In genomic region chr13:97875911-97876310, GRCh38 we compare ENCODE assay signal across 26 cellular contexts.
A peak's percentile ranks its signal among the peaks of the same experiment; 100 is the strongest.
DNase-seq lines count a peak whose midpoint lies in the region; ATAC-seq and TF ChIP-seq lines count a peak whose summit lies in the region.
"Had no signal": no experiment of that assay in that cellular context is flagged by ENCODE, and none has a peak within 500 bp of the region (broad histone marks: within the 10 kb centered on the region; RNA-seq: fewer than 3 reads in every experiment).

No MANE protein-coding gene starts in this region.

- H3K79me2 ChIP-seq in GM23338 (replicated peaks; ENCODE audit: insufficient read depth) = no peaks in the 10 kb centered on the region

- no peaks in the 10 kb centered on the region for H3K9me3 ChIP-seq in esophagus muscularis mucosa
- H3K9me3 ChIP-seq: BLaER1 treated with 17β-estradiol and CSF1 and Interleukin-3, amounts not matched to agents 10 nM and 100 nM; HAP-1 had no signal

- TF ChIP-seq CTCF in GM23338 (conservative IDR thresholded peaks at IDR 0.05; ENCODE audit: low read depth in 2 of 2) = no peak
- TF ChIP-seq CTCF in esophagus muscularis mucosa (IDR thresholded peaks at IDR 0.05) = no peak

- no peak overlapping the region for H3K4me3 Mint-ChIP-seq in GM23338
- H3K4me3 Mint-ChIP-seq: CD4-positive, alpha-beta T cell; HFFc6; IgD-negative memory B cell; T-helper 1 cell treated with Interleukin-12 subunit alpha and Interleukin-12 subunit beta and Interleukin-4 antibody, amounts not matched to agents 30 μg/mL and 1 μg/mL, for 36 hours had no signal

- H2AFZ ChIP-seq in GM23338 = peak overlapping the region; percentile 98

- H3K27me3 ChIP-seq in GM23338 (ENCODE audit: insufficient read depth) (no peaks in the 10 kb centered on the region), esophagus muscularis mucosa (no peaks in the 10 kb centered on the region)
- H3K27me3 ChIP-seq: BLaER1 treated with 17β-estradiol and CSF1 and Interleukin-3, amounts not matched to agents 10 nM and 100 nM had no signal

- 94% methylated on average over 7 of the region's 7 CpGs for WGBS in esophagus muscularis mucosa

- no peaks in the 10 kb centered on the region for H3F3A ChIP-seq in GM23338 (replicated peaks; ENCODE audit: low read depth)

- ATAC-seq in GM23338 (no peak), HG03175 (IDR thresholded peaks at IDR 0.05; ENCODE audit: unreplicated experiment) (no peak), HG02973 (IDR thresholded peaks at IDR 0.05; ENCODE audit: unreplicated experiment) (no peak)
- no peak for ATAC-seq in activated naive CD4-positive, alpha-beta T cell treated with anti-CD3 and anti-CD28 coated beads, Interleukin-2, amount 50 U/mL, for 72 hours

- H3K4me2 ChIP-seq in GM23338 = no peak overlapping the region
- H3K4me2 ChIP-seq: BLaER1 treated with 17β-estradiol and CSF1 and Interleukin-3, amounts not matched to agents 10 nM and 100 nM; KMS-11 had no signal

- peaks cover 3% of the 10 kb centered on the region for H3K27me3 Mint-ChIP-seq in GM23338 (ENCODE audit: insufficient read depth, low read depth, poor library complexity)

- H3K36me3 Mint-ChIP-seq in GM23338 (ENCODE audit: low read depth) = no peaks in the 10 kb centered on the region; the same call in 2 of the 3 replicates
- H3K36me3 Mint-ChIP-seq in activated naive CD4-positive, alpha-beta T cell treated with anti-CD3 and anti-CD28 coated beads, Interleukin-2, amount 50 U/mL, for 72 hours = no peaks in the 10 kb centered on the region
- H3K36me3 Mint-ChIP-seq: IgD-negative memory B cell had no signal

- H3K9me3 Mint-ChIP-seq in GM23338 = no peaks in the 10 kb centered on the region
- H3K9me3 Mint-ChIP-seq in activated naive CD4-positive, alpha-beta T cell treated with anti-CD3 and anti-CD28 coated beads, Interleukin-2, amount 50 U/mL, for 72 hours = no peaks in the 10 kb centered on the region
- H3K9me3 Mint-ChIP-seq: CD4-positive, alpha-beta T cell; HFFc6; T-helper 1 cell treated with Interleukin-12 subunit alpha and Interleukin-12 subunit beta and Interleukin-4 antibody, amounts not matched to agents 30 μg/mL and 1 μg/mL, for 36 hours had no signal

- DNase-seq in GM23338 (ENCODE audit: low spot score) (peak; percentile 3), NCI-H2227 treated with DMSO at 0.1 percent for 48 hours (lab: John Stamatoyannopoulos, UW) (peak; percentile 39), NCI-H748 treated with DMSO at 0.1 percent for 48 hours (lab: John Stamatoyannopoulos, UW) (peak; percentile 11), esophagus muscularis mucosa (ENCODE audit: extremely low spot score) (peak; percentile 83), NOMO-1 treated with dmso at 0.1 percent for 144 hours (lab: John Stamatoyannopoulos, UW; ENCODE audit: unreplicated experiment) (no peak)
- no peak for DNase-seq in activated naive CD4-positive, alpha-beta T cell treated with anti-CD3 and anti-CD28 coated beads, Interleukin-2, amount 50 U/mL, for 72 hours (ENCODE audit: low spot score in 2 of 2)
- DNase-seq: CD4-positive, alpha-beta T cell; GOT3; HFFc6; MM.1S; NCI-H1694 treated with DMSO at 0.1 percent for 48 hours; NCI-H2081; NCI-H2171; NCI-H446; NCI-H774; SIG-M5; SW 1271 had no signal

- no peak overlapping the region for H3K27ac ChIP-seq in GM23338 (ENCODE audit: low read depth)
- no peak overlapping the region for H3K27ac ChIP-seq in esophagus muscularis mucosa (replicated peaks in 1 of 4)
- H3K27ac ChIP-seq: BLaER1 treated with 17β-estradiol and CSF1 and Interleukin-3, amounts not matched to agents 10 nM and 100 nM; HL-60; KMS-11; SK-N-MC had no signal

- H3K27ac Mint-ChIP-seq in GM23338 = no peak overlapping the region
- H3K27ac Mint-ChIP-seq in activated naive CD4-positive, alpha-beta T cell treated with anti-CD3 and anti-CD28 coated beads, Interleukin-2, amount 50 U/mL, for 72 hours = no peak overlapping the region
- H3K27ac Mint-ChIP-seq: CD4-positive, alpha-beta T cell; HFFc6; IgD-negative memory B cell; T-helper 1 cell treated with Interleukin-12 subunit alpha and Interleukin-12 subunit beta and Interleukin-4 antibody, amounts not matched to agents 30 μg/mL and 1 μg/mL, for 36 hours had no signal

- no peaks in the 10 kb centered on the region for H3K36me3 ChIP-seq in GM23338 (ENCODE audit: insufficient read depth)
- H3K36me3 ChIP-seq in esophagus muscularis mucosa = no peaks in the 10 kb centered on the region
- H3K36me3 ChIP-seq: BLaER1 treated with 17β-estradiol and CSF1 and Interleukin-3, amounts not matched to agents 10 nM and 100 nM; HAP-1 had no signal

- H4K20me1 ChIP-seq in GM23338 (replicated peaks; ENCODE audit: insufficient read depth) = no peaks in the 10 kb centered on the region
- H4K20me1 ChIP-seq: BLaER1 treated with 17β-estradiol and CSF1 and Interleukin-3, amounts not matched to agents 10 nM and 100 nM had no signal

- no peak for TF ChIP-seq EP300 in esophagus muscularis mucosa (IDR thresholded peaks at IDR 0.05)

- H3K4me3 ChIP-seq in GM23338 (no peak overlapping the region), esophagus muscularis mucosa (no peak overlapping the region)
- H3K4me3 ChIP-seq: BLaER1 treated with 17β-estradiol and CSF1 and Interleukin-3, amounts not matched to agents 10 nM and 100 nM; HAP-1; SK-N-MC had no signal

- H3K4me1 ChIP-seq in GM23338 (ENCODE audit: insufficient read depth) (peaks cover 25% of the 10 kb centered on the region), esophagus muscularis mucosa (peaks cover 0 to 6% (median 0%) of the 10 kb centered on the region in 4 donors)
- H3K4me1 ChIP-seq: BLaER1 treated with 17β-estradiol and CSF1 and Interleukin-3, amounts not matched to agents 10 nM and 100 nM; HAP-1 had no signal

- no peak for TF ChIP-seq POLR2A in esophagus muscularis mucosa (IDR thresholded peaks at IDR 0.05; ENCODE audit: low read depth)

- H3K9me2 ChIP-seq in GM23338 (ENCODE audit: insufficient read depth) = peaks cover 14% of the 10 kb centered on the region

- peaks cover 30% of the 10 kb centered on the region for H3K4me1 Mint-ChIP-seq in GM23338
- H3K4me1 Mint-ChIP-seq: IgD-negative memory B cell had no signal

- intact Hi-C loops in esophagus muscularis mucosa (cut with DNase I) = no loop called here

TF ChIP-seq in GM23338, 12 proteins besides CTCF, POLR2A, EP300 and RAD21:
- no peak for TF ChIP-seq ETS1 (IDR thresholded peaks at IDR 0.05)
- TF ChIP-seq EZH2 (IDR thresholded peaks at IDR 0.05; ENCODE audit: low read depth, unreplicated experiment) = no peak
- no peak for TF ChIP-seq ZNF331 (CRISPR knock-in tag; IDR thresholded peaks at IDR 0.05; ENCODE audit: low read depth)
- no peak for TF ChIP-seq NANOG (IDR thresholded peaks at IDR 0.05; ENCODE audit: borderline replicate concordance)
- no peak for TF ChIP-seq REST (IDR thresholded peaks at IDR 0.05; ENCODE audit: unreplicated experiment)

Comparison
In these comparisons a context has a peak if more than half of its experiments do, and no peak if none do; other contexts are left out.
1. DNase-seq: peak in GM23338 (single experiment), NCI-H2227 treated with DMSO at 0.1 percent for 48 hours (single experiment), NCI-H748 treated with DMSO at 0.1 percent for 48 hours (single experiment) and esophagus muscularis mucosa (single experiment); none in NOMO-1 treated with dmso at 0.1 percent for 144 hours (single experiment) and activated naive CD4-positive, alpha-beta T cell treated with anti-CD3 and anti-CD28 coated beads, Interleukin-2, amount 50 U/mL, for 72 hours (0 of 2).